Comparison of ENCODE assay signal across 20 cellular contexts in genomic region chr4:30825008-30825765, GRCh38.
DNase-seq lines count a peak whose midpoint lies in the region; ATAC-seq, FAIRE-seq and TF ChIP-seq lines count a peak whose summit lies in the region.
"Had no signal": no experiment of that assay in that cellular context is flagged by ENCODE, and none has a peak within 500 bp of the region (broad histone marks: within the 10 kb centered on the region; RNA-seq: fewer than 3 reads in every experiment).

No MANE protein-coding gene starts in this region.

- H3K9me3 ChIP-seq in HCT116 (ENCODE audit: control insufficient read depth in 1 of 2, insufficient read depth in 1 of 2, low read depth in 1 of 2, low read length in 2 of 2): no peaks in the 10 kb centered on the region
- no peaks in the 10 kb centered on the region for H3K9me3 ChIP-seq in SK-N-SH
- H3K9me3 ChIP-seq in OCI-LY7 (ENCODE audit: low read length): no peaks in the 10 kb centered on the region
- H3K9me3 ChIP-seq in small intestine (ENCODE audit: control insufficient read depth, low read depth): no peaks in the 10 kb centered on the region
- H3K9me3 ChIP-seq: SJCRH30 had no signal

- CTCF ChIA-PET in HCT116 (lab: Charles Lee) (no interaction called here), SK-N-SH (lab: Yijun Ruan, JAX) (interaction anchor here (1.2 kb wide), 1 partner anchor 106 kb away, joined by 3 read pairs; no protein-coding TSS in a partner anchor), OCI-LY7 (lab: Charles Lee; ENCODE audit: unreplicated experiment) (no interaction called here)
- CTCF ChIA-PET in activated naive CD4-positive, alpha-beta T cell treated with anti-CD3 and anti-CD28 coated beads for 36 hours (lab: Charles Lee): no interaction called here

- POLR2A ChIA-PET in HCT116 (lab: Charles Lee) (interaction anchor here (0.9 to 3.7 kb wide), 4 partner anchors 10 to 55 kb away, joined by 3 to 17 read pairs (median 5); no protein-coding TSS in a partner anchor), SK-N-SH (lab: Yijun Ruan, JAX) (no interaction called here), OCI-LY7 (lab: Charles Lee) (no interaction called here)

- no peaks in the 10 kb centered on the region for H3K27me3 Mint-ChIP-seq in osteocyte (ENCODE audit: unreplicated experiment)
- no peaks in the 10 kb centered on the region for H3K27me3 Mint-ChIP-seq in activated naive CD4-positive, alpha-beta T cell treated with anti-CD3 and anti-CD28 coated beads for 36 hours (ENCODE audit: low read depth)
- H3K27me3 Mint-ChIP-seq: B cell; CD4-positive, alpha-beta memory T cell had no signal

- H3K27ac ChIP-seq in HCT116 (ENCODE audit: low read depth, low read length): peak overlapping the region; percentile 100
- H3K27ac ChIP-seq in SK-N-SH (ENCODE audit: low read depth in 2 of 2, low read length in 1 of 2): peak overlapping the region in 1 of 2 experiments; percentile 58; a peak in 1 of 4 replicates
- H3K27ac ChIP-seq in OCI-LY7 (ENCODE audit: low read depth, low read length, poor library complexity, severe bottlenecking): no peak overlapping the region
- no peak overlapping the region for H3K27ac ChIP-seq in small intestine (ENCODE audit: low read depth in 1 of 2, low read length in 1 of 2)
- H3K27ac ChIP-seq: SJCRH30 had no signal

- TF ChIP-seq RAD21 in HCT116 (IDR thresholded peaks at IDR 0.05; ENCODE audit: low read depth) (no peak), SK-N-SH (IDR thresholded peaks at IDR 0.05; ENCODE audit: low read length) (no peak)

- peak; percentile 35 for ATAC-seq in HCT116

- H3K9me2 ChIP-seq in HCT116 (ENCODE audit: insufficient read depth): no peaks in the 10 kb centered on the region
- H3K9me2 ChIP-seq in SK-N-SH: no peaks in the 10 kb centered on the region
- H3K9me2 ChIP-seq in OCI-LY7 (ENCODE audit: insufficient read depth, low read length): no peaks in the 10 kb centered on the region

- H3K27ac Mint-ChIP-seq in osteocyte (ENCODE audit: unreplicated experiment): peak overlapping the region; percentile 64
- H3K27ac Mint-ChIP-seq in activated naive CD4-positive, alpha-beta T cell treated with anti-CD3 and anti-CD28 coated beads for 36 hours: no peak overlapping the region
- H3K27ac Mint-ChIP-seq: B cell; CD4-positive, alpha-beta memory T cell had no signal

- no peak for FAIRE-seq in bronchial epithelial cell (lab: Jason Lieb, UNC)
- FAIRE-seq in small intestine (lab: Jason Lieb, UNC): no peak
- FAIRE-seq: GM12891, GM18507 had no signal

- WGBS in SK-N-SH (ENCODE audit: low lambda C conversion rate): 80% methylated on average over 1 of the region's 1 CpG
- WGBS in small intestine, 3 donors: 89 to 93% (median 93%) methylated on average over 1 of the region's 1 CpG

- no peaks in the 10 kb centered on the region; a peak in 1 of 4 replicates for H3K36me3 ChIP-seq in HCT116 (ENCODE audit: control insufficient read depth in 1 of 2, insufficient read depth in 2 of 2, low read length in 2 of 2)
- H3K36me3 ChIP-seq in SK-N-SH (replicated peaks in 1 of 2; ENCODE audit: control insufficient read depth in 1 of 2, insufficient read depth in 2 of 2, low read length in 1 of 2): no peaks in the 10 kb centered on the region
- H3K36me3 ChIP-seq in bronchial epithelial cell (ENCODE audit: control insufficient read depth, insufficient read depth, low read length): no peaks in the 10 kb centered on the region
- H3K36me3 ChIP-seq in OCI-LY7 (ENCODE audit: insufficient read depth, low read length): no peaks in the 10 kb centered on the region
- H3K36me3 ChIP-seq in small intestine (ENCODE audit: control insufficient read depth in 2 of 2, insufficient read depth in 2 of 2, low read length in 2 of 2): no peaks in the 10 kb centered on the region

- RAD21 ChIA-PET in HCT116 (lab: Charles Lee; ENCODE audit: low non-redundant PET in 1 of 2, low total read pairs in 2 of 2, uncharacterized antibody in 2 of 2, unreplicated experiment in 2 of 2): no interaction called here

- H3K9me3 Mint-ChIP-seq in osteocyte (ENCODE audit: unreplicated experiment): no peaks in the 10 kb centered on the region
- peaks cover 2% of the 10 kb centered on the region for H3K9me3 Mint-ChIP-seq in activated naive CD4-positive, alpha-beta T cell treated with anti-CD3 and anti-CD28 coated beads for 36 hours

- no peak overlapping the region for H2AFZ ChIP-seq in HCT116 (ENCODE audit: low read depth, low read length, poor library complexity, severe bottlenecking)
- no peak overlapping the region for H2AFZ ChIP-seq in SK-N-SH (ENCODE audit: low read depth)
- no peak overlapping the region for H2AFZ ChIP-seq in OCI-LY7 (ENCODE audit: low read length)

- H3K27me3 ChIP-seq in HCT116 (ENCODE audit: insufficient read depth, low read length) (no peaks in the 10 kb centered on the region), SK-N-SH (ENCODE audit: insufficient read depth) (no peaks in the 10 kb centered on the region), bronchial epithelial cell (ENCODE audit: control insufficient read depth, insufficient read depth, low read length) (no peaks in the 10 kb centered on the region), small intestine (ENCODE audit: control insufficient read depth in 2 of 2, insufficient read depth in 2 of 2, low read length in 2 of 2) (no peaks in the 10 kb centered on the region)
- H3K27me3 ChIP-seq: SJCRH30 had no signal

- H3K4me2 ChIP-seq in HCT116 (ENCODE audit: low read length) (peak overlapping the region; percentile 76), SK-N-SH (no peak overlapping the region), OCI-LY7 (ENCODE audit: low read length) (no peak overlapping the region)

- DNase-seq in HCT116 (ENCODE audit: low read depth, low spot score) (no peak), SK-N-SH (no peak), bronchial epithelial cell (ENCODE audit: low read depth) (peak; percentile 39), osteocyte (ENCODE audit: extremely low spot score, unreplicated experiment) (no peak), OCI-LY7 (ENCODE audit: low spot score) (no peak), T-helper 9 cell (no peak), small intestine (no peak)
- DNase-seq in activated naive CD4-positive, alpha-beta T cell treated with anti-CD3 and anti-CD28 coated beads for 36 hours: no peak
- DNase-seq: Calu3; CD4-positive, alpha-beta memory T cell; DMS79 treated with DMSO at 0.1 percent for 48 hours; GF-D8; H7; NCI-H187; NCI-H69; NK-92 treated with Interleukin-12 subunit alpha and Interleukin-12 subunit beta, amount 100 ng/mL, for 24 hours; SJCRH30 had no signal

- H3K4me3 ChIP-seq in HCT116 (replicated peaks in 1 of 2; ENCODE audit: low read depth in 1 of 2, low read length in 2 of 2) (no peak overlapping the region), SK-N-SH (ENCODE audit: low read depth in 2 of 2, low read length in 1 of 2) (no peak overlapping the region), bronchial epithelial cell (ENCODE audit: low read depth, low read length) (no peak overlapping the region), OCI-LY7 (ENCODE audit: low read depth, low read length, poor library complexity, severe bottlenecking) (no peak overlapping the region), small intestine (ENCODE audit: low read depth in 1 of 2, low read length in 2 of 2) (no peak overlapping the region)
- H3K4me3 ChIP-seq: SJCRH30 had no signal

- peaks cover 86 to 99% of the 10 kb centered on the region in 2 experiments for H3K4me1 ChIP-seq in HCT116 (ENCODE audit: control insufficient read depth in 1 of 2, insufficient read depth in 2 of 2, low read length in 2 of 2)
- H3K4me1 ChIP-seq in SK-N-SH (ENCODE audit: control insufficient read depth in 1 of 2, insufficient read depth in 2 of 2, low read depth in 1 of 2, low read length in 1 of 2): peaks cover 9 to 13% of the 10 kb centered on the region in 2 experiments; a peak in 3 of 4 replicates
- no peaks in the 10 kb centered on the region for H3K4me1 ChIP-seq in OCI-LY7 (ENCODE audit: insufficient read depth, low read length, poor library complexity, severe bottlenecking)
- no peaks in the 10 kb centered on the region for H3K4me1 ChIP-seq in small intestine (ENCODE audit: control insufficient read depth in 2 of 2, insufficient read depth in 1 of 2, low read depth in 1 of 2, low read length in 1 of 2)

- H3K9ac ChIP-seq in HCT116 (ENCODE audit: low read length) (peak overlapping the region; percentile 71), SK-N-SH (no peak overlapping the region)

- no peaks in the 10 kb centered on the region for H3F3A ChIP-seq in SK-N-SH (replicated peaks; ENCODE audit: insufficient read depth)

- H3K79me2 ChIP-seq in HCT116 (ENCODE audit: insufficient read depth, low read length): peaks cover 84% of the 10 kb centered on the region
- no peaks in the 10 kb centered on the region for H3K79me2 ChIP-seq in SK-N-SH (ENCODE audit: insufficient read depth)
- H3K79me2 ChIP-seq in OCI-LY7 (ENCODE audit: insufficient read depth, low read depth, low read length): no peaks in the 10 kb centered on the region

- TF ChIP-seq EP300 in SK-N-SH (IDR thresholded peaks at IDR 0.05; ENCODE audit: borderline replicate concordance in 1 of 2, low read depth in 1 of 2, low read length in 1 of 2): no peak

- no peak for TF ChIP-seq POLR2A in HCT116 (IDR thresholded peaks at IDR 0.05; ENCODE audit: borderline replicate concordance, extremely low read depth, insufficient read depth, insufficient read length)

- H4K20me1 ChIP-seq in HCT116 (ENCODE audit: insufficient read depth) (no peaks in the 10 kb centered on the region), SK-N-SH (ENCODE audit: insufficient read depth) (no peaks in the 10 kb centered on the region), OCI-LY7 (ENCODE audit: insufficient read depth, low read length) (no peaks in the 10 kb centered on the region)

- no peak overlapping the region for H3K4me3 Mint-ChIP-seq in osteocyte (ENCODE audit: unreplicated experiment)
- no peak overlapping the region for H3K4me3 Mint-ChIP-seq in activated naive CD4-positive, alpha-beta T cell treated with anti-CD3 and anti-CD28 coated beads for 36 hours
- H3K4me3 Mint-ChIP-seq: B cell; CD4-positive, alpha-beta memory T cell had no signal

- BruUV-seq in HCT116 (replicated peaks; lab: Mats Ljungman, UMichigan) (no TSS peak), OCI-LY7 (replicated peaks; lab: Mats Ljungman, UMichigan) (no TSS peak)

- TF ChIP-seq CTCF in HCT116 (IDR thresholded peaks at IDR 0.05 in 2 of 3, conservative IDR thresholded peaks at IDR 0.05 in 1 of 3; ENCODE audit: borderline replicate concordance in 1 of 3, insufficient read depth in 1 of 3, low read depth in 2 of 3, low read length in 2 of 3): no peak
- TF ChIP-seq CTCF in SK-N-SH (IDR thresholded peaks at IDR 0.05): no peak
- TF ChIP-seq CTCF in bronchial epithelial cell (IDR thresholded peaks at IDR 0.05; ENCODE audit: insufficient read depth, low read length, severe bottlenecking): no peak
- TF ChIP-seq CTCF in osteocyte (IDR thresholded peaks at IDR 0.05): no peak
- TF ChIP-seq CTCF in OCI-LY7 (conservative IDR thresholded peaks at IDR 0.05; ENCODE audit: low read length): no peak

- peaks cover 58% of the 10 kb centered on the region for H3K4me1 Mint-ChIP-seq in osteocyte (ENCODE audit: unreplicated experiment)
- H3K4me1 Mint-ChIP-seq in activated naive CD4-positive, alpha-beta T cell treated with anti-CD3 and anti-CD28 coated beads for 36 hours (ENCODE audit: low read depth): no peaks in the 10 kb centered on the region
- H3K4me1 Mint-ChIP-seq: B cell; CD4-positive, alpha-beta memory T cell had no signal

- H3K36me3 Mint-ChIP-seq in osteocyte (ENCODE audit: unreplicated experiment): peaks cover 4% of the 10 kb centered on the region
- no peaks in the 10 kb centered on the region for H3K36me3 Mint-ChIP-seq in activated naive CD4-positive, alpha-beta T cell treated with anti-CD3 and anti-CD28 coated beads for 36 hours (ENCODE audit: low read depth)
- H3K36me3 Mint-ChIP-seq: CD4-positive, alpha-beta memory T cell had no signal

- intact Hi-C loops in HCT116 (cut with micrococcal nuclease): no loop called here
- intact Hi-C loops in OCI-LY7 (cut with micrococcal nuclease; ENCODE audit: unreplicated experiment): no loop called here
- intact Hi-C loops in activated naive CD4-positive, alpha-beta T cell treated with anti-CD3 and anti-CD28 coated beads for 36 hours (cut with micrococcal nuclease): no loop called here

Comparison
In these comparisons a context has a peak if more than half of its experiments do, and no peak if none do; other contexts are left out.
1. Of the 11 proteins assayed by ChIP-seq in both SK-N-SH and HCT116: peak only in SK-N-SH: none; only in HCT116: JUND and SIN3A; in both: none; in neither: 9.